Comparison of ENCODE assay signal across 1 cellular context in genomic region chr4:68575636-68576035, GRCh38. TPM values are rescaled to one million over a fixed set of nuclear protein-coding genes. Genes with fewer than 3 reads are reported as not detected.
"Had no signal": no experiment of that assay in that cellular context is flagged by ENCODE, and none has a peak within 500 bp of the region (broad histone marks: within the 10 kb centered on the region; RNA-seq: fewer than 3 reads in every experiment).

No MANE protein-coding gene starts in this region.

RNA-seq across cellular contexts. Expression of gene UGT2B17, which starts 0.5 kb away (rescaled TPM):
- polyA plus RNA-seq: fibroblast of lung had no signal
